In the genomic region with DNA sequence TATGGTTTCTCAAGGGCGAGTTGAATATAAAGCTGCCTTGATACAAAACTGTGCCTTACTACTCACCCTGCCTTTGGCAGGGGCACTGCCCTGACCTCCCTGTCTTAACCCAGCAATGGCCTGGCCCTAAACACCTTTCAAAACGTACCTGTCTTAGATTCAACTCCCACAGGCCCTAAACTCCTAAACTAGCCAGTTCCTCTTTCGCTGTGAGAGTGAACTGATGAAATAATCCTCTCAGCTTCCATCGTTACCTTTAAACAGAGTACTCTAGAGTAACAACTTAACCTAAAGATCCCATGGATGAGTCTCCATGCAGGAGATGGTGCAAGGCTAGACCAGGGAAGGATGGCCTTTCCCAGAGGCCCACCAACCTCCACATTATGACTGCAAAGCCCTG, we compare ENCODE assay signal across 29 cellular contexts.
"Had no signal": no experiment of that assay in that cellular context is flagged by ENCODE, and none has a peak within 500 bp of the region (broad histone marks: within the 10 kb centered on the region; RNA-seq: fewer than 3 reads in every experiment).

No MANE protein-coding gene starts in this region.

- H3K27ac ChIP-seq: adrenal gland, body of pancreas, esophagus muscularis mucosa, foreskin keratinocyte, heart right ventricle, sigmoid colon, uterus had no signal

- H3K27me3 Mint-ChIP-seq: type B pancreatic cell had no signal

- H3K36me3 ChIP-seq: adrenal gland, esophagus muscularis mucosa, heart right ventricle, pancreas, prostate gland, sigmoid colon, uterus had no signal

- H3K36me3 Mint-ChIP-seq: activated naive CD8-positive, alpha-beta T cell; mesothelial cell of epicardium; naive B cell; stimulated activated effector memory CD8-positive, alpha-beta T cell treated with anti-CD3 and anti-CD28 coated beads, Interleukin-12 subunit alpha, Interleukin-12 subunit beta, amount 100 ng/mL, for 72 hours; type B pancreatic cell had no signal

- H3K4me1 ChIP-seq: adrenal gland, foreskin keratinocyte, prostate gland had no signal

- H3K4me1 Mint-ChIP-seq: activated CD4-positive, alpha-beta T cell treated with anti-CD3 and anti-CD28 coated beads for 36 hours; naive B cell; stimulated activated effector memory CD8-positive, alpha-beta T cell treated with anti-CD3 and anti-CD28 coated beads, Interleukin-12 subunit alpha, Interleukin-12 subunit beta, amount 100 ng/mL, for 72 hours had no signal

- H3K27me3 ChIP-seq: adrenal gland, body of pancreas, esophagus muscularis mucosa, foreskin keratinocyte, heart right ventricle, pancreas, sigmoid colon, uterus had no signal

- H3K27ac Mint-ChIP-seq: activated CD4-positive, alpha-beta T cell treated with anti-CD3 and anti-CD28 coated beads for 36 hours; activated naive CD8-positive, alpha-beta T cell; activated T-cell treated with anti-CD3 and anti-CD28 coated beads, Interleukin-2, amount 50 U/mL, for 72 hours; mesothelial cell of epicardium; naive B cell; nephron progenitor cell; stimulated activated effector memory CD8-positive, alpha-beta T cell treated with anti-CD3 and anti-CD28 coated beads, Interleukin-12 subunit alpha, Interleukin-12 subunit beta, amount 100 ng/mL, for 72 hours; type B pancreatic cell had no signal

- DNase-seq: activated CD4-positive, alpha-beta T cell treated with anti-CD3 and anti-CD28 coated beads for 36 hours; activated CD4-positive, CD25-positive, alpha-beta regulatory T cell; activated naive CD4-positive, alpha-beta T cell treated with Interleukin-2 at 50 U/mL for 16 hours; activated T-cell treated with anti-CD3 and anti-CD28 coated beads for 4 hours; activated T-cell treated with anti-CD3 and anti-CD28 coated beads, Interleukin-2, amount 50 U/mL, for 72 hours; adrenal gland; aorta; effector CD4-positive, alpha-beta T cell; foreskin keratinocyte; heart right ventricle; naive B cell; nephron progenitor cell; nucleus accumbens; sigmoid colon; small intestine; stimulated activated CD4-positive, alpha-beta T cell treated with anti-CD3 and anti-CD28 coated beads, Interleukin-4, amount 100 ng/mL, for 24 hours; stimulated activated naive CD8-positive, alpha-beta T cell treated with anti-CD3 and anti-CD28 coated beads, Interleukin-15, amount 100 ng/mL, for 72 hours; substantia nigra; T1000; uterus had no signal

- H3K9me3 ChIP-seq: adrenal gland, body of pancreas, esophagus muscularis mucosa, heart right ventricle, pancreas, prostate gland, sigmoid colon, uterus had no signal

- FAIRE-seq: colon, pancreas, small intestine had no signal

- H3K4me3 Mint-ChIP-seq: activated CD4-positive, alpha-beta T cell treated with anti-CD3 and anti-CD28 coated beads for 36 hours; activated naive CD8-positive, alpha-beta T cell; activated T-cell treated with anti-CD3 and anti-CD28 coated beads, Interleukin-2, amount 50 U/mL, for 72 hours; mesothelial cell of epicardium; naive B cell; nephron progenitor cell; stimulated activated effector memory CD8-positive, alpha-beta T cell treated with anti-CD3 and anti-CD28 coated beads, Interleukin-12 subunit alpha, Interleukin-12 subunit beta, amount 100 ng/mL, for 72 hours; stimulated activated naive CD8-positive, alpha-beta T cell treated with anti-CD3 and anti-CD28 coated beads, Interleukin-15, amount 100 ng/mL, for 72 hours; type B pancreatic cell had no signal

- ATAC-seq: activated CD4-positive, alpha-beta T cell treated with anti-CD3 and anti-CD28 coated beads for 36 hours; activated T-cell treated with anti-CD3 and anti-CD28 coated beads, Interleukin-2, amount 50 U/mL, for 72 hours; foreskin keratinocyte; heart right ventricle; stimulated activated effector memory CD8-positive, alpha-beta T cell treated with anti-CD3 and anti-CD28 coated beads, Interleukin-12 subunit alpha, Interleukin-12 subunit beta, amount 100 ng/mL, for 72 hours; stimulated activated naive CD8-positive, alpha-beta T cell treated with anti-CD3 and anti-CD28 coated beads, Interleukin-15, amount 100 ng/mL, for 72 hours had no signal

- H3K9me3 Mint-ChIP-seq: mesothelial cell of epicardium; naive B cell; stimulated activated effector memory CD8-positive, alpha-beta T cell treated with anti-CD3 and anti-CD28 coated beads, Interleukin-12 subunit alpha, Interleukin-12 subunit beta, amount 100 ng/mL, for 72 hours; type B pancreatic cell had no signal

- H3K4me3 ChIP-seq: adrenal gland, body of pancreas, esophagus muscularis mucosa, heart right ventricle, pancreas, prostate gland, sigmoid colon, uterus had no signal
